ENCODE assay signal across 10 cellular contexts in genomic region chr6:21887301-21888185, GRCh38.
A peak's percentile ranks its signal among the peaks of the same experiment; 100 is the strongest.
DNase-seq lines count a peak whose midpoint lies in the region; ATAC-seq and TF ChIP-seq lines count a peak whose summit lies in the region.
"Had no signal": no experiment of that assay in that cellular context is flagged by ENCODE, and none has a peak within 500 bp of the region (broad histone marks: within the 10 kb centered on the region; RNA-seq: fewer than 3 reads in every experiment).

No MANE protein-coding gene starts in this region.

- H3K4me2 ChIP-seq in fibroblast of lung (ENCODE audit: extremely low read depth, insufficient read depth, low read length) (no peak overlapping the region), H9 (ENCODE audit: insufficient read depth, insufficient read length, low read length) (no peak overlapping the region)

- no peak overlapping the region for H3K18ac ChIP-seq in H9 (ENCODE audit: insufficient read length, low read depth, low read length)

- H4K91ac ChIP-seq in H9 (ENCODE audit: insufficient read length, low read depth, low read length): no peak overlapping the region

- no peak overlapping the region for H3K4me3 ChIP-seq in fibroblast of lung (replicated peaks in 1 of 4; ENCODE audit: control extremely low read depth in 1 of 4, insufficient read depth in 1 of 4, low read depth in 3 of 4, low read length in 4 of 4)

- H3K23ac ChIP-seq in H9 (ENCODE audit: insufficient read length, low read depth, low read length): no peak overlapping the region

- H3K79me2 ChIP-seq in fibroblast of lung (ENCODE audit: control insufficient read depth, insufficient read depth, low read length) (no peaks in the 10 kb centered on the region), H9 (ENCODE audit: insufficient read depth, low read length) (peaks cover 11% of the 10 kb centered on the region; the same call in 1 of the 2 replicates)

- no peak overlapping the region for H2BK15ac ChIP-seq in H9 (ENCODE audit: low read depth, low read length)

- peak; percentile 66 for DNase-seq in DMS153 (lab: John Stamatoyannopoulos, UW)
- peak; percentile 37 for DNase-seq in NCI-H510A (lab: John Stamatoyannopoulos, UW)
- DNase-seq in fibroblast of lung (ENCODE audit: low read depth in 2 of 2): peak; percentile 40 to 88
- DNase-seq in pons (ENCODE audit: low spot score): peak; percentile 15
- DNase-seq in activated T-helper 1 cell treated with anti-CD3 and anti-CD28 coated beads, Interleukin-12 subunit alpha, Interleukin-12 subunit beta, Interleukin-2, Interleukin-4 antibody, amounts not matched to agents 30 ng/mL and 10 ng/mL and 1 ng/mL, durations not matched to agents 14 hours and 24 hours and 36 hours (ENCODE audit: low spot score): no peak
- no peak for DNase-seq in H9
- DNase-seq: Kasumi-1 had no signal

- H3K27ac Mint-ChIP-seq in activated T-helper 1 cell treated with anti-CD3 and anti-CD28 coated beads, Interleukin-12 subunit alpha, Interleukin-12 subunit beta, Interleukin-2, Interleukin-4 antibody, amounts not matched to agents 30 ng/mL and 10 ng/mL and 1 ng/mL, durations not matched to agents 14 hours and 24 hours and 36 hours: no peak overlapping the region
- H3K27ac Mint-ChIP-seq in H9: no peak overlapping the region; a peak in 1 of 7 replicates
- H3K27ac Mint-ChIP-seq in activated T-helper 17 cell treated with anti-CD3 and anti-CD28 coated beads, Interleukin-2, amount 50 U/mL, for 72 hours: no peak overlapping the region
- H3K27ac Mint-ChIP-seq: T-helper 1 cell treated with Interleukin-12 subunit alpha and Interleukin-12 subunit beta and Interleukin-4 antibody, amounts not matched to agents 30 μg/mL and 1 μg/mL, for 36 hours had no signal

- no peak overlapping the region for H4K5ac ChIP-seq in H9 (ENCODE audit: insufficient read length, low read depth, low read length)

- H3K27me3 Mint-ChIP-seq in activated T-helper 1 cell treated with anti-CD3 and anti-CD28 coated beads, Interleukin-12 subunit alpha, Interleukin-12 subunit beta, Interleukin-2, Interleukin-4 antibody, amounts not matched to agents 30 ng/mL and 10 ng/mL and 1 ng/mL, durations not matched to agents 14 hours and 24 hours and 36 hours (ENCODE audit: insufficient read depth): no peaks in the 10 kb centered on the region
- no peaks in the 10 kb centered on the region for H3K27me3 Mint-ChIP-seq in H9 (ENCODE audit: low read depth)
- H3K27me3 Mint-ChIP-seq in activated T-helper 17 cell treated with anti-CD3 and anti-CD28 coated beads, Interleukin-2, amount 50 U/mL, for 72 hours: peaks cover 3% of the 10 kb centered on the region

- no peak for ATAC-seq in HG03442 (IDR thresholded peaks at IDR 0.05; ENCODE audit: unreplicated experiment)
- ATAC-seq in activated T-helper 17 cell treated with anti-CD3 and anti-CD28 coated beads, Interleukin-2, amount 50 U/mL, for 72 hours (replicated peaks): no peak

- H3K23me2 ChIP-seq in H9 (ENCODE audit: insufficient read length, low read depth, low read length, poor library complexity, severe bottlenecking): no peaks in the 10 kb centered on the region

- no peak overlapping the region for H4K8ac ChIP-seq in H9 (replicated peaks; ENCODE audit: insufficient read length, low read depth, low read length)

- peaks cover 10% of the 10 kb centered on the region for H3K4me1 Mint-ChIP-seq in activated T-helper 1 cell treated with anti-CD3 and anti-CD28 coated beads, Interleukin-12 subunit alpha, Interleukin-12 subunit beta, Interleukin-2, Interleukin-4 antibody, amounts not matched to agents 30 ng/mL and 10 ng/mL and 1 ng/mL, durations not matched to agents 14 hours and 24 hours and 36 hours (ENCODE audit: low read depth)
- peaks cover 18% of the 10 kb centered on the region in 2 experiments for H3K4me1 Mint-ChIP-seq in H9
- H3K4me1 Mint-ChIP-seq in activated T-helper 17 cell treated with anti-CD3 and anti-CD28 coated beads, Interleukin-2, amount 50 U/mL, for 72 hours: no peaks in the 10 kb centered on the region

- H3K27me3 ChIP-seq in fibroblast of lung (ENCODE audit: control insufficient read depth, insufficient read depth, low read length) (no peaks in the 10 kb centered on the region), H9 (ENCODE audit: insufficient read depth, low read length) (no peaks in the 10 kb centered on the region)

- no peaks in the 10 kb centered on the region for H3K9me3 ChIP-seq in fibroblast of lung (ENCODE audit: control insufficient read depth, insufficient read depth, low read depth, low read length)
- H3K9me3 ChIP-seq in H9 (ENCODE audit: control insufficient read depth, low read depth, low read length): no peaks in the 10 kb centered on the region

- H3K4ac ChIP-seq in H9 (ENCODE audit: low read depth, low read length): no peak overlapping the region

- H3K14ac ChIP-seq in H9 (ENCODE audit: insufficient read depth, low read length): no peak overlapping the region

- WGBS in H9 (ENCODE audit: extremely low coverage, insufficient read length, low lambda C conversion rate): no CpG with 5 or more reads among the region's 14 CpGs

- H3K9me3 Mint-ChIP-seq in activated T-helper 1 cell treated with anti-CD3 and anti-CD28 coated beads, Interleukin-12 subunit alpha, Interleukin-12 subunit beta, Interleukin-2, Interleukin-4 antibody, amounts not matched to agents 30 ng/mL and 10 ng/mL and 1 ng/mL, durations not matched to agents 14 hours and 24 hours and 36 hours: peaks cover 17% of the 10 kb centered on the region
- no peaks in the 10 kb centered on the region; a peak in 1 of 5 replicates for H3K9me3 Mint-ChIP-seq in H9
- no peaks in the 10 kb centered on the region for H3K9me3 Mint-ChIP-seq in activated T-helper 17 cell treated with anti-CD3 and anti-CD28 coated beads, Interleukin-2, amount 50 U/mL, for 72 hours

- no peak for TF ChIP-seq CTCF in fibroblast of lung (conservative IDR thresholded peaks at IDR 0.05 in 1 of 2, IDR thresholded peaks at IDR 0.05 in 1 of 2; ENCODE audit: low read depth in 1 of 2, low read length in 2 of 2)
- no peak for TF ChIP-seq CTCF in H9 (conservative IDR thresholded peaks at IDR 0.05)

- no peak overlapping the region for H3T11ph ChIP-seq in H9 (ENCODE audit: low read length)

- peaks cover 2% of the 10 kb centered on the region for H3K36me3 Mint-ChIP-seq in activated T-helper 1 cell treated with anti-CD3 and anti-CD28 coated beads, Interleukin-12 subunit alpha, Interleukin-12 subunit beta, Interleukin-2, Interleukin-4 antibody, amounts not matched to agents 30 ng/mL and 10 ng/mL and 1 ng/mL, durations not matched to agents 14 hours and 24 hours and 36 hours (ENCODE audit: low read depth)
- peaks cover 5 to 9% (median 6%) of the 10 kb centered on the region in 3 experiments; a peak in 6 of 7 replicates for H3K36me3 Mint-ChIP-seq in H9 (ENCODE audit: insufficient read depth in 1 of 3, low read depth in 3 of 3)
- H3K36me3 Mint-ChIP-seq in activated T-helper 17 cell treated with anti-CD3 and anti-CD28 coated beads, Interleukin-2, amount 50 U/mL, for 72 hours (ENCODE audit: low read depth): no peaks in the 10 kb centered on the region

- H3K4me1 ChIP-seq in fibroblast of lung (ENCODE audit: control insufficient read depth, extremely low read depth, insufficient read depth, low read length): peaks cover 21% of the 10 kb centered on the region
- peaks cover 4% of the 10 kb centered on the region; the same call in 1 of the 2 replicates for H3K4me1 ChIP-seq in H9 (ENCODE audit: insufficient read depth, low read length)

- H2BK20ac ChIP-seq in H9 (ENCODE audit: low read depth, low read length, poor library complexity, severe bottlenecking): no peak overlapping the region

- no peaks in the 10 kb centered on the region for H3K36me3 ChIP-seq in fibroblast of lung (ENCODE audit: control insufficient read depth, insufficient read depth, low read length)

- H2AK5ac ChIP-seq in H9 (ENCODE audit: insufficient read length, low read length): no peak overlapping the region

- H4K20me1 ChIP-seq in fibroblast of lung (ENCODE audit: control insufficient read depth, extremely low read depth, insufficient read depth, low read length): no peaks in the 10 kb centered on the region
- H4K20me1 ChIP-seq in H9 (ENCODE audit: control insufficient read depth, insufficient read depth, insufficient read length): no peaks in the 10 kb centered on the region

- no peak overlapping the region for H2BK12ac ChIP-seq in H9 (ENCODE audit: insufficient read length, low read depth, low read length)

- no peak overlapping the region for H3K4me3 Mint-ChIP-seq in activated T-helper 1 cell treated with anti-CD3 and anti-CD28 coated beads, Interleukin-12 subunit alpha, Interleukin-12 subunit beta, Interleukin-2, Interleukin-4 antibody, amounts not matched to agents 30 ng/mL and 10 ng/mL and 1 ng/mL, durations not matched to agents 14 hours and 24 hours and 36 hours
- no peak overlapping the region for H3K4me3 Mint-ChIP-seq in H9
- no peak overlapping the region for H3K4me3 Mint-ChIP-seq in activated T-helper 17 cell treated with anti-CD3 and anti-CD28 coated beads, Interleukin-2, amount 50 U/mL, for 72 hours
- H3K4me3 Mint-ChIP-seq: T-helper 1 cell treated with Interleukin-12 subunit alpha and Interleukin-12 subunit beta and Interleukin-4 antibody, amounts not matched to agents 30 μg/mL and 1 μg/mL, for 36 hours had no signal

- H3K27ac ChIP-seq in fibroblast of lung (ENCODE audit: insufficient read depth, low read length) (no peak overlapping the region), H9 (ENCODE audit: insufficient read length, low read depth, low read length) (no peak overlapping the region)

- H3K56ac ChIP-seq in H9 (ENCODE audit: insufficient read length, low read depth, low read length): no peak overlapping the region

- peaks cover 4% of the 10 kb centered on the region for H3K79me1 ChIP-seq in H9 (ENCODE audit: insufficient read depth, low read depth, low read length, poor library complexity, severe bottlenecking)

- H2AFZ ChIP-seq in fibroblast of lung (ENCODE audit: low read length) (no peak overlapping the region), H9 (ENCODE audit: low read length) (no peak overlapping the region)

- intact Hi-C loops in activated T-helper 1 cell treated with anti-CD3 and anti-CD28 coated beads, Interleukin-12 subunit alpha, Interleukin-12 subunit beta, Interleukin-2, Interleukin-4 antibody, amounts not matched to agents 30 ng/mL and 10 ng/mL and 1 ng/mL, durations not matched to agents 14 hours and 24 hours and 36 hours (cut with micrococcal nuclease): no loop called here

- H2BK5ac ChIP-seq in H9 (ENCODE audit: insufficient read length, low read length): no peak overlapping the region

- no peak overlapping the region for H2BK120ac ChIP-seq in H9 (ENCODE audit: low read depth, low read length, poor library complexity, severe bottlenecking)

- H3K9ac ChIP-seq in fibroblast of lung (ENCODE audit: insufficient read depth, low read length) (no peak overlapping the region), H9 (ENCODE audit: extremely low read depth, insufficient read length, low read length) (no peak overlapping the region)

Comparison
In these comparisons a context has a peak if more than half of its experiments do, and no peak if none do; other contexts are left out.
1. DNase-seq: peak in DMS153 (single experiment), NCI-H510A (single experiment), fibroblast of lung (2 of 2) and pons (single experiment); none in activated T-helper 1 cell treated with anti-CD3 and anti-CD28 coated beads, Interleukin-12 subunit alpha, Interleukin-12 subunit beta, Interleukin-2, Interleukin-4 antibody, amounts not matched to agents 30 ng/mL and 10 ng/mL and 1 ng/mL, durations not matched to agents 14 hours and 24 hours and 36 hours (single experiment) and H9 (single experiment).